Comparison of ENCODE assay signal across 1 cellular context in the genomic region with DNA sequence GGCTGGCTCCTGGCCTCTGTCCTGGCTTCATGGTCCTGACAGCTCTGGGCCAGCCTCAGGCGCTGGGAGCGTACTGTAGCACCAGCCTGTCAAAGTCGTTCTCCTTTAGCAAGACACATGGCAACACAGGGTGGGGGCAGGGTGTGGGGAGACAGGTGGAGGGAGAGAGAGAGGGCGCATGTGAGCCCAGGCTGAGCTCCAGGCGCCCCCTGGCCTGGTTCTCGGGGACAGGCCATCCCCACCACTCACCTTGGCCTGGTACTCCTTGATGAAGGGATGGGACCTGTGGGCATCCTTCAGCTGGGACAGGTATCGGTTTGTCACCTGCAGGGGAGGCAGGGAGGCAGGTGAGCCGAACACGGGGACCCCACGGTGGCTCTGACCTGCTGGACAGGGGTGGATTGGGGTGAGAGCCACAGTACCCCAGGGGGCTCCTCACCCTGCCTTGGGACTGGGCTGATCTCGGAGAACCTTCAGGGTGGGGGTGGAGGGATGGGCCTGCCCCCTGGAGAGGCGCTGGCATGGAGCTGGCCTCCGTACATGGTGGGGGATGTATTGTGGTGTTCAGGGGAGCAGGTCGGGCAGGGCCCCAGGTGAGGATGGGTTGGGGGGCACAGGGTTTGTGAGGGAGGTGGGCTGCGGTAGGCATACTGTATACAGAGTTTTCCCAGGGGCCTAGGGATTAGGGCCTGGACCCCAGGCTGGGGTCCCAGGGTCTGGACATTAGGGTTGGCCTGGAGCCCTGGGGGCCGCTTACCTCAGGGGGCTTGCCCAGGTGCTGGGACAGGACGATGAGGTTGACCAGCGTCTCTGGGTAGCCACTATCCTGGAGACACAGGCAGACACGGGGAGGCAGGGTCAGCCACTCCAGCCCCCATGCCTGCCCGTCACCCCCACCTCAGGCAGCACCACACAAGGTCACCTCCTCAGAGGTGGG.
TF ChIP-seq lines count a peak whose summit lies in the region.

No MANE protein-coding gene starts in this region.

TF ChIP-seq in GM23338, 12 proteins besides CTCF, POLR2A, EP300 and RAD21 (continued from another document):
- TF ChIP-seq, protein P1, sequence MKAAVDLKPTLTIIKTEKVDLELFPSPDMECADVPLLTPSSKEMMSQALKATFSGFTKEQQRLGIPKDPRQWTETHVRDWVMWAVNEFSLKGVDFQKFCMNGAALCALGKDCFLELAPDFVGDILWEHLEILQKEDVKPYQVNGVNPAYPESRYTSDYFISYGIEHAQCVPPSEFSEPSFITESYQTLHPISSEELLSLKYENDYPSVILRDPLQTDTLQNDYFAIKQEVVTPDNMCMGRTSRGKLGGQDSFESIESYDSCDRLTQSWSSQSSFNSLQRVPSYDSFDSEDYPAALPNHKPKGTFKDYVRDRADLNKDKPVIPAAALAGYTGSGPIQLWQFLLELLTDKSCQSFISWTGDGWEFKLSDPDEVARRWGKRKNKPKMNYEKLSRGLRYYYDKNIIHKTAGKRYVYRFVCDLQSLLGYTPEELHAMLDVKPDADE (IDR thresholded peaks at IDR 0.05): no peak
- TF ChIP-seq ZNF331 (CRISPR knock-in tag; IDR thresholded peaks at IDR 0.05; ENCODE audit: low read depth) (no peak), CREB1 (CRISPR knock-in tag; IDR thresholded peaks at IDR 0.05; ENCODE audit: low read depth) (no peak)
